In genomic region chr1:25993197-25993951, GRCh38 we compare ENCODE assay signal across 1 cellular context.
TF ChIP-seq lines count a peak whose summit lies in the region.

No MANE protein-coding gene starts in this region.

TF ChIP-seq in K562, 482 proteins besides CTCF, POLR2A, EP300 and RAD21 (continued from another document and continues in another):
- no peak for TF ChIP-seq RERE (CRISPR knock-in tag; IDR thresholded peaks at IDR 0.05; ENCODE audit: borderline replicate concordance)
- no peak for TF ChIP-seq SP2 (IDR thresholded peaks at IDR 0.05; ENCODE audit: extremely low read depth, low read depth, low read length, poor library complexity, severe bottlenecking)
- TF ChIP-seq TGIF2 (CRISPR knock-in tag; IDR thresholded peaks at IDR 0.05) = no peak
- no peak for TF ChIP-seq POLR2B (IDR thresholded peaks at IDR 0.05; ENCODE audit: low read depth, partially characterized antibody)
- no peak for TF ChIP-seq ZNF263 (CRISPR knock-in tag; IDR thresholded peaks at IDR 0.05; ENCODE audit: borderline replicate concordance)
- TF ChIP-seq POLR3G (IDR thresholded peaks at IDR 0.05; ENCODE audit: extremely low read depth, insufficient read length, insufficient replicate concordance) = no peak
- TF ChIP-seq FUS (optimal IDR thresholded peaks at IDR 0.05; ENCODE audit: low read depth, low read length) = no peak
- TF ChIP-seq HOMEZ (CRISPR knock-in tag; IDR thresholded peaks at IDR 0.05) = no peak
- TF ChIP-seq ATF4 (CRISPR knock-in tag; IDR thresholded peaks at IDR 0.05) = no peak
- TF ChIP-seq TCF15 (CRISPR knock-in tag; IDR thresholded peaks at IDR 0.05) = no peak
- TF ChIP-seq PRPF4 (IDR thresholded peaks at IDR 0.05; ENCODE audit: insufficient read depth, low read depth, low read length, poor library complexity, severe bottlenecking) = no peak
- TF ChIP-seq TAF9B (IDR thresholded peaks at IDR 0.05; ENCODE audit: partially characterized antibody) = peak; percentile 59
- TF ChIP-seq SIRT6 (IDR thresholded peaks at IDR 0.05; ENCODE audit: low read depth, low read length) = no peak
- TF ChIP-seq ZNF311 (CRISPR knock-in tag; IDR thresholded peaks at IDR 0.05) = no peak
- no peak for TF ChIP-seq YBX1 (IDR thresholded peaks at IDR 0.05)
- TF ChIP-seq DEAF1 (CRISPR knock-in tag; IDR thresholded peaks at IDR 0.05) = no peak
- TF ChIP-seq EP400 (IDR thresholded peaks at IDR 0.05) = peak; percentile 26; the same call in 1 of the 2 replicates
- TF ChIP-seq ZNF174 (CRISPR knock-in tag; IDR thresholded peaks at IDR 0.05) = no peak
- no peak for TF ChIP-seq NFE2L1 (tag; IDR thresholded peaks at IDR 0.05; ENCODE audit: borderline replicate concordance, low read depth)
- TF ChIP-seq ZNF764 (CRISPR knock-in tag; IDR thresholded peaks at IDR 0.05; ENCODE audit: low read depth) = no peak
- no peak for TF ChIP-seq ZNF76 (CRISPR knock-in tag; IDR thresholded peaks at IDR 0.05; ENCODE audit: borderline replicate concordance)
- no peak for TF ChIP-seq CEBPG (CRISPR knock-in tag; IDR thresholded peaks at IDR 0.05)
- no peak for TF ChIP-seq CEBPG (tag; conservative IDR thresholded peaks at IDR 0.05 in 1 of 2, IDR thresholded peaks at IDR 0.05 in 1 of 2)
- TF ChIP-seq ZNF586 (CRISPR knock-in tag; conservative IDR thresholded peaks at IDR 0.05) = no peak
- TF ChIP-seq ZNF444 (CRISPR knock-in tag; IDR thresholded peaks at IDR 0.05) = no peak
- no peak for TF ChIP-seq ZNF518B (CRISPR knock-in tag; IDR thresholded peaks at IDR 0.05)
- no peak for TF ChIP-seq MCM7 (IDR thresholded peaks at IDR 0.05)
- no peak for TF ChIP-seq ZNF57 (CRISPR knock-in tag; IDR thresholded peaks at IDR 0.05)
- no peak for TF ChIP-seq JUND (IDR thresholded peaks at IDR 0.05; ENCODE audit: borderline replicate concordance, low read depth, low read length)
- TF ChIP-seq JUND (tag; IDR thresholded peaks at IDR 0.05; ENCODE audit: borderline replicate concordance, low read depth, low read length) = no peak; the same call in 2 of the 3 replicates
- no peak for TF ChIP-seq MEF2A (IDR thresholded peaks at IDR 0.05; ENCODE audit: control insufficient read depth, low read depth, low read length)
- TF ChIP-seq SMAD4 (CRISPR knock-in tag; conservative IDR thresholded peaks at IDR 0.05) = peak; percentile 55; the same call in 1 of the 2 replicates
- no peak for TF ChIP-seq KAT2B (IDR thresholded peaks at IDR 0.05; ENCODE audit: low read depth, low read length)
- no peak for TF ChIP-seq SLC30A9 (CRISPR knock-in tag; IDR thresholded peaks at IDR 0.05)
- TF ChIP-seq SNRNP70 (optimal IDR thresholded peaks at IDR 0.05; ENCODE audit: low read depth, low read length) = no peak
- TF ChIP-seq SOX6 (IDR thresholded peaks at IDR 0.05) = peak; percentile 73; the same call in 1 of the 2 replicates
- TF ChIP-seq HMBOX1 (IDR thresholded peaks at IDR 0.05) = peak; percentile 81
- TF ChIP-seq PBX2 (CRISPR knock-in tag; IDR thresholded peaks at IDR 0.05; ENCODE audit: low read depth) = no peak; the same call in 1 of the 2 replicates
- TF ChIP-seq PBX2 (tag; conservative IDR thresholded peaks at IDR 0.05; ENCODE audit: low read depth) = peak; percentile 59
- TF ChIP-seq ZNF134 (CRISPR knock-in tag; conservative IDR thresholded peaks at IDR 0.05) = no peak
- TF ChIP-seq ZBTB33 (CRISPR knock-in tag; IDR thresholded peaks at IDR 0.05) = no peak
- TF ChIP-seq YY1 (IDR thresholded peaks at IDR 0.05; ENCODE audit: borderline replicate concordance in 1 of 3, control insufficient read depth in 1 of 3, extremely low read depth in 1 of 3, insufficient read depth in 3 of 3, insufficient read length in 1 of 3, insufficient replicate concordance in 2 of 3, low read depth in 1 of 3, low read length in 2 of 3) = no peak
- no peak for TF ChIP-seq RBFOX2 (IDR thresholded peaks at IDR 0.05; ENCODE audit: low read depth, low read length)
- TF ChIP-seq NCOR1 (IDR thresholded peaks at IDR 0.05) = peak; percentile 37; the same call in 1 of the 2 replicates
- TF ChIP-seq BRF1 (IDR thresholded peaks at IDR 0.05; ENCODE audit: borderline replicate concordance, extremely low read depth, insufficient read length) = no peak
- TF ChIP-seq ESRRA (IDR thresholded peaks at IDR 0.05; ENCODE audit: borderline replicate concordance, low read depth) = no peak; the same call in 1 of the 2 replicates
